Comparison of ENCODE assay signal across 23 cellular contexts in the genomic region with DNA sequence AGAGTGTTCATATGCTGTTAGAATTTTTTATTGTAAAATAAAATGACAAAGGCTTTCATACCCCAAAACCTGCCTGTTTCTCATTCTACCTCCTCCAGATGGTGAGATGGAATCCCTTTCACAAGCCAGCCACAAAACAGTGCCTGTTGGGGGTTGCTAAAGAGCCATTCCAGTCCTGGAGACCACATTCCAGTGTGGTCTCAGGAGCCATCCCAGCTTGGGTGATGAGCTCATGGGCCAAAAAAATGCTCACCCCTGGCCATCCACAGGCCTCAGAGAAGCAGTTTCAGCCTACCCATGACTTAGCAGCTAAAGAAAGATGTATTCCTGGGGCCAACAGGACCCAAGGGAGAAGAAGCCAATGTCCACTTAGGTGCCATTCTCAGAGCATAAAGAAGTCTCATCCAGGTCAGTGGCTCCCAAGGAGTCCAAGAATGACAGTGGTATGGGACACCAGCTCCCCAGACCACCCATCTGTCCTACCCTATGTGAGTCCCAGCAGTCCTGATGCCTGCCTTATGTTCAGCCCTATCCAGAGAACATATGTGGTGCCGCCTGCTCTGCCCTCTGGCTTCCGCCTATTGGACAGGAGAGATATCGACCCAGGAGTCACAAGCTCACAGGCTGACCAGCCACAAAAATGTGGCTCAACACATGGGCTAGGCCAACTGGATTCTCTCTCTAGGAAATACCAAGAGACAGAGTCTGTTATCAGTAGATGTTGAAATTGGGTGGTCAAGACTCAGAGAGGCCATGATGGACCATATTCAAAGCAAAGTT. TPM values are rescaled to one million over a fixed set of nuclear protein-coding genes. Genes with fewer than 3 reads are reported as not detected.
DNase-seq lines count a peak whose midpoint lies in the region; ATAC-seq and TF ChIP-seq lines count a peak whose summit lies in the region.
"Had no signal": no experiment of that assay in that cellular context is flagged by ENCODE, and none has a peak within 500 bp of the region (broad histone marks: within the 10 kb centered on the region; RNA-seq: fewer than 3 reads in every experiment).

No MANE protein-coding gene starts in this region.

- H3K9me3 Mint-ChIP-seq in HFFc6 = peaks cover 13% of the 10 kb centered on the region
- H3K9me3 Mint-ChIP-seq: effector memory CD8-positive, alpha-beta T cell; natural killer cell had no signal

- CTCF ChIA-PET in AG04450 (lab: Charles Lee) = interaction anchor here (1.4 kb wide), 1 partner anchor 14 kb away, joined by 4 read pairs; no protein-coding TSS in a partner anchor

- peaks cover 4% of the 10 kb centered on the region for H3K27me3 Mint-ChIP-seq in HFFc6 (ENCODE audit: insufficient read depth)

- no peaks in the 10 kb centered on the region for H3K79me1 ChIP-seq in mesendoderm (ENCODE audit: low read length)

- H3K27ac Mint-ChIP-seq in HFFc6 = peak overlapping the region; percentile 85
- H3K27ac Mint-ChIP-seq: activated CD4-positive, alpha-beta T cell treated with anti-CD3 and anti-CD28 coated beads, Interleukin-2, amount 10 ng/mL, durations not matched to agents 24 days and 14 days; CD4-positive, alpha-beta T cell; natural killer cell had no signal

- H2BK15ac ChIP-seq in mesendoderm (replicated peaks; ENCODE audit: low read depth) = no peak overlapping the region

- H3K4me3 Mint-ChIP-seq in HFFc6 = no peak overlapping the region; the same call in 1 of the 2 replicates
- H3K4me3 Mint-ChIP-seq: activated CD4-positive, alpha-beta T cell treated with anti-CD3 and anti-CD28 coated beads, Interleukin-2, amount 10 ng/mL, durations not matched to agents 24 days and 14 days; CD4-positive, alpha-beta T cell; effector memory CD8-positive, alpha-beta T cell; natural killer cell had no signal

- H3K9ac ChIP-seq in mesendoderm (ENCODE audit: low read length) = no peak overlapping the region

- no peak overlapping the region for H3K18ac ChIP-seq in mesendoderm (ENCODE audit: low read length)

- H3K23ac ChIP-seq in mesendoderm (ENCODE audit: low read length) = no peak overlapping the region

- TF ChIP-seq CTCF in AG04450 (IDR thresholded peaks at IDR 0.05; ENCODE audit: low read depth, low read length) (no peak), HFFc6 (IDR thresholded peaks at IDR 0.05) (no peak), choroid plexus epithelial cell (conservative IDR thresholded peaks at IDR 0.05; ENCODE audit: low read depth, low read length) (no peak)

- H3K4me1 Mint-ChIP-seq in HFFc6 (ENCODE audit: low read depth) = peaks cover 61% of the 10 kb centered on the region

- no peak for ATAC-seq in GM21367 (IDR thresholded peaks at IDR 0.05; ENCODE audit: unreplicated experiment)
- no peak for ATAC-seq in HG02970 (IDR thresholded peaks at IDR 0.05; ENCODE audit: low FRiP score, unreplicated experiment)
- ATAC-seq: effector memory CD8-positive, alpha-beta T cell had no signal

- no peaks in the 10 kb centered on the region for H3K36me3 ChIP-seq in mesendoderm (ENCODE audit: control insufficient read depth, insufficient read depth, low read length)

- no peak overlapping the region for H3K4me2 ChIP-seq in mesendoderm (ENCODE audit: low read length)

- H3K56ac ChIP-seq in mesendoderm (ENCODE audit: low read length) = no peak overlapping the region

- H3K27ac ChIP-seq in AG04450 (ENCODE audit: low read depth, low read length) = peak overlapping the region; percentile 65
- H3K27ac ChIP-seq in mesendoderm (ENCODE audit: low read depth, low read length) = no peak overlapping the region

- H3K79me2 ChIP-seq in mesendoderm (ENCODE audit: control insufficient read depth, insufficient read depth, low read length) = no peaks in the 10 kb centered on the region

- no peak overlapping the region for H2BK5ac ChIP-seq in mesendoderm (ENCODE audit: low read length)

- DNase-seq in AG04450 (ENCODE audit: low read depth, low spot score) (peak; percentile 53), HFFc6 (peak; percentile 57), choroid plexus epithelial cell (ENCODE audit: low read depth) (peak; percentile 79), mesendoderm (peak; percentile 47), NCI-H1930 (lab: John Stamatoyannopoulos, UW) (no peak), T1000 (lab: John Stamatoyannopoulos, UW) (no peak)
- DNase-seq: activated CD4-positive, alpha-beta T cell treated with anti-CD3 and anti-CD28 coated beads, Interleukin-2, amount 10 ng/mL, durations not matched to agents 24 days and 14 days; activated CD8-positive, alpha-beta memory T cell treated with anti-CD3 and anti-CD28 coated beads, Interleukin-2, amount 50 U/mL, for 48 hours; activated gamma-delta T cell; amygdala; CD4-positive, alpha-beta T cell; effector memory CD8-positive, alpha-beta T cell; hypothalamus; KG1; kidney glomerular epithelial cell; natural killer cell; NCI-H2081 treated with DMSO at 0.1 percent for 48 hours; NCI-H510A treated with DMSO at 0.1 percent for 48 hours; small intestine; stimulated activated CD4-positive, alpha-beta T cell treated with anti-CD3 and anti-CD28 coated beads, Interleukin-4, amount 100 ng/mL, for 24 hours had no signal

- WGBS in mesendoderm (ENCODE audit: extremely low coverage, insufficient coverage, low lambda C conversion rate) = no CpG with 5 or more reads among the region's 3 CpGs

- H3K27me3 ChIP-seq in AG04450 (ENCODE audit: control insufficient read depth, insufficient read depth, low read length) = no peaks in the 10 kb centered on the region
- H3K27me3 ChIP-seq in mesendoderm (ENCODE audit: insufficient read depth, low read length, poor library complexity) = no peaks in the 10 kb centered on the region

- no peak overlapping the region for H2AK5ac ChIP-seq in mesendoderm (ENCODE audit: low read length)

- H4K5ac ChIP-seq in mesendoderm (ENCODE audit: low read length) = no peak overlapping the region

- H2BK120ac ChIP-seq in mesendoderm (ENCODE audit: low read depth, low read length) = no peak overlapping the region

- no peaks in the 10 kb centered on the region for H3K9me3 ChIP-seq in AG04450 (ENCODE audit: control insufficient read depth, insufficient read depth, low read length)

- no peaks in the 10 kb centered on the region for H3K4me1 ChIP-seq in mesendoderm (ENCODE audit: control insufficient read depth, low read depth, low read length)

- peaks cover 46% of the 10 kb centered on the region for H3K36me3 Mint-ChIP-seq in HFFc6 (ENCODE audit: low read depth)
- H3K36me3 Mint-ChIP-seq: natural killer cell had no signal

- no peak overlapping the region for H3K4ac ChIP-seq in mesendoderm (ENCODE audit: low read depth, low read length)

- H4K8ac ChIP-seq in mesendoderm (ENCODE audit: low read depth, low read length) = no peak overlapping the region

- H3K4me3 ChIP-seq in AG04450 (ENCODE audit: low read depth, low read length) (no peak overlapping the region), choroid plexus epithelial cell (ENCODE audit: low read depth, low read length) (no peak overlapping the region), mesendoderm (ENCODE audit: low read length) (no peak overlapping the region)

- POLR2A ChIA-PET in AG04450 (lab: Yijun Ruan, JAX) = no interaction called here

RNA-seq across cellular contexts. Expression of a gene that starts 26.4 kb away (rescaled TPM):
- polyA plus RNA-seq in AG04450 (2011; rRNA removed) = not detected in 2 replicates
- polyA minus RNA-seq in AG04450 (2011; rRNA and poly(A)+ RNA removed) = not detected in 2 replicates
- total RNA-seq in HFFc6 (2021; fragmentation: NEBNext Ultra II Directional; extraction: Animal tissue kit (Norgen Biotek cat#: 25700)) = under 1 TPM in 4 of 6 experiments, not detected in 2; 0.59 to 0.65 (median 0.60) TPM
- not detected for polyA plus RNA-seq in mesendoderm (2013, experiment 1 of 2)
- polyA plus RNA-seq in mesendoderm (2013, experiment 2 of 2) = 0.08 TPM
- total RNA-seq: natural killer cell, urinary bladder had no signal
- polyA plus RNA-seq: small intestine, urinary bladder had no signal

Comparison
In these comparisons a context has a peak if more than half of its experiments do, and no peak if none do; other contexts are left out.
1. DNase-seq: peak in AG04450 (single experiment), HFFc6 (single experiment), choroid plexus epithelial cell (single experiment) and mesendoderm (single experiment); none in NCI-H1930 (0 of 2) and T1000 (single experiment).